1 cellular context compared by ENCODE assay signal in the genomic region with DNA sequence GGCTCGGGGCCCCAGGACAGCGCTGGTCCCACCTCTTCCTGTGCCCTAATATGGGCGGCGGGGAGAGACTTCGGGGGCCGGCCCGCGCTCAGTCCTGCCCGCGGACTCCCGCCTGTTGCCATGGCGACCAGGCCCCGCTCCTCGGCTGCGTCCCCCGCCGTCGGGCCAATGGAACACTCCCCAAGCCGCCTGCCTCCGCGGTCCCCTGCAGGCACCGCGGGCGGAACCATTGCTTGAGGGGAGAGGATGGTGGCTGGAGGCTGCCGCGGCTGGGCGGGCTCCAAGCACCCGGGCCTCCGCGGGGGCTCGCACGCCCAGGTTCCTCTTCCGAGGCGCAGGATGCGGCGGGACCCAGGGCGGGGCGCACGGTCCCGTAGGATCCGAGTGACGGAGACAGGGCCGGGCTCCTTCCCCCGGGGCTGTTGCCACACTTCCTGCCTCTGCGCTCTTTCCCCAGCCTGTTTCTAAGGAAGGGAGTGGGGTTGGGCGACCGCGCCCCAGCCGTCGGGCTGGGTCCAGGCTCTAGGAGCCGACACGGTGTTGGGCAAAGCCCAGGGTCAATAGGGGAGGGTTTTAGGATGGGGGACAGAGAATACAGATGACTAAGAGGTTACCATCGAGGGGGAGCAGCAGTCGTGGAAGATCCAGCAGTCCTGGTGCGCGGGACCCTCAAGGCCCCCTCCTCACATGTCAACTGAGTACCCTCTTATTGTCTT.
TF ChIP-seq lines count a peak whose summit lies in the region.

No MANE protein-coding gene starts in this region.

TF ChIP-seq in HepG2, 621 proteins besides CTCF, POLR2A, EP300 and RAD21 (continued from another document and continues in another):
- TF ChIP-seq KIAA2018 (CRISPR knock-in tag; IDR thresholded peaks at IDR 0.05; ENCODE audit: borderline replicate concordance): no peak
- no peak for TF ChIP-seq NFIC (IDR thresholded peaks at IDR 0.05; ENCODE audit: low read length)
- TF ChIP-seq ZNF660 (CRISPR knock-in tag; IDR thresholded peaks at IDR 0.05; ENCODE audit: borderline replicate concordance, low read depth): no peak
- no peak for TF ChIP-seq TEAD2 (CRISPR knock-in tag; IDR thresholded peaks at IDR 0.05)
- TF ChIP-seq ATF7-NPFF (CRISPR knock-in tag; IDR thresholded peaks at IDR 0.05; ENCODE audit: low read depth): peak; percentile 75
- no peak for TF ChIP-seq ZBTB21 (CRISPR knock-in tag; IDR thresholded peaks at IDR 0.05)
- peak; percentile 66 for TF ChIP-seq RBM39 (IDR thresholded peaks at IDR 0.05; ENCODE audit: low read depth, low read length, poor library complexity, severe bottlenecking)
- TF ChIP-seq, protein P1, sequence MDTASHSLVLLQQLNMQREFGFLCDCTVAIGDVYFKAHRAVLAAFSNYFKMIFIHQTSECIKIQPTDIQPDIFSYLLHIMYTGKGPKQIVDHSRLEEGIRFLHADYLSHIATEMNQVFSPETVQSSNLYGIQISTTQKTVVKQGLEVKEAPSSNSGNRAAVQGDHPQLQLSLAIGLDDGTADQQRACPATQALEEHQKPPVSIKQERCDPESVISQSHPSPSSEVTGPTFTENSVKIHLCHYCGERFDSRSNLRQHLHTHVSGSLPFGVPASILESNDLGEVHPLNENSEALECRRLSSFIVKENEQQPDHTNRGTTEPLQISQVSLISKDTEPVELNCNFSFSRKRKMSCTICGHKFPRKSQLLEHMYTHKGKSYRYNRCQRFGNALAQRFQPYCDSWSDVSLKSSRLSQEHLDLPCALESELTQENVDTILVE (CRISPR knock-in tag; IDR thresholded peaks at IDR 0.05): peak; percentile 59; the same call in 1 of the 2 replicates
- no peak for TF ChIP-seq ZFP90 (CRISPR knock-in tag; IDR thresholded peaks at IDR 0.05; ENCODE audit: borderline replicate concordance)
- TF ChIP-seq KLF9 (CRISPR knock-in tag; IDR thresholded peaks at IDR 0.05; ENCODE audit: low read depth): no peak
- peak; percentile 34; the same call in 1 of the 2 replicates for TF ChIP-seq ZNF605 (CRISPR knock-in tag; IDR thresholded peaks at IDR 0.05)
- TF ChIP-seq ZMYM3 (CRISPR knock-in tag; IDR thresholded peaks at IDR 0.05): no peak
- peak; percentile 43; the same call in 1 of the 2 replicates for TF ChIP-seq ZNF749 (CRISPR knock-in tag; IDR thresholded peaks at IDR 0.05; ENCODE audit: borderline replicate concordance)
- peak; percentile 44; the same call in 1 of the 2 replicates for TF ChIP-seq KDM5B (CRISPR knock-in tag; IDR thresholded peaks at IDR 0.05; ENCODE audit: borderline replicate concordance)
- peak; percentile 81; the same call in 2 of the 3 replicates for TF ChIP-seq MXI1 (IDR thresholded peaks at IDR 0.05; ENCODE audit: borderline replicate concordance, low read depth, low read length)
- TF ChIP-seq, protein P2, sequence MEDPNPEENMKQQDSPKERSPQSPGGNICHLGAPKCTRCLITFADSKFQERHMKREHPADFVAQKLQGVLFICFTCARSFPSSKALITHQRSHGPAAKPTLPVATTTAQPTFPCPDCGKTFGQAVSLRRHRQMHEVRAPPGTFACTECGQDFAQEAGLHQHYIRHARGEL (CRISPR knock-in tag; IDR thresholded peaks at IDR 0.05): no peak
- TF ChIP-seq ZNF512B (CRISPR knock-in tag; IDR thresholded peaks at IDR 0.05; ENCODE audit: borderline replicate concordance): no peak
- no peak for TF ChIP-seq KDM4B (CRISPR knock-in tag; IDR thresholded peaks at IDR 0.05)
- TF ChIP-seq, protein P3, sequence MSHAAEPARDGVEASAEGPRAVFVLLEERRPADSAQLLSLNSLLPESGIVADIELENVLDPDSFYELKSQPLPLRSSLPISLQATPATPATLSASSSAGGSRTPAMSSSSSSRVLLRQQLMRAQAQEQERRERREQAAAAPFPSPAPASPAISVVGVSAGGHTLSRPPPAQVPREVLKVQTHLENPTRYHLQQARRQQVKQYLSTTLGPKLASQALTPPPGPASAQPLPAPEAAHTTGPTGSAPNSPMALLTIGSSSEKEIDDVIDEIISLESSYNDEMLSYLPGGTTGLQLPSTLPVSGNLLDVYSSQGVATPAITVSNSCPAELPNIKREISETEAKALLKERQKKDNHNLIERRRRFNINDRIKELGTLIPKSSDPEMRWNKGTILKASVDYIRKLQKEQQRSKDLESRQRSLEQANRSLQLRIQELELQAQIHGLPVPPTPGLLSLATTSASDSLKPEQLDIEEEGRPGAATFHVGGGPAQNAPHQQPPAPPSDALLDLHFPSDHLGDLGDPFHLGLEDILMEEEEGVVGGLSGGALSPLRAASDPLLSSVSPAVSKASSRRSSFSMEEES (CRISPR knock-in tag; IDR thresholded peaks at IDR 0.05): 0 out of 2 replicates have a peak, but pooled peaks have one; percentile 23
- no peak for TF ChIP-seq ZBTB7A (CRISPR knock-in tag; IDR thresholded peaks at IDR 0.05)
- no peak for TF ChIP-seq HMGA1 (CRISPR knock-in tag; conservative IDR thresholded peaks at IDR 0.05)
- peak; percentile 61; the same call in 1 of the 2 replicates for TF ChIP-seq MXD1 (CRISPR knock-in tag; IDR thresholded peaks at IDR 0.05)
- no peak for TF ChIP-seq RBM22 (optimal IDR thresholded peaks at IDR 0.05; ENCODE audit: low read length)
- no peak for TF ChIP-seq ZNF263 (CRISPR knock-in tag; IDR thresholded peaks at IDR 0.05)
- TF ChIP-seq, protein P4, sequence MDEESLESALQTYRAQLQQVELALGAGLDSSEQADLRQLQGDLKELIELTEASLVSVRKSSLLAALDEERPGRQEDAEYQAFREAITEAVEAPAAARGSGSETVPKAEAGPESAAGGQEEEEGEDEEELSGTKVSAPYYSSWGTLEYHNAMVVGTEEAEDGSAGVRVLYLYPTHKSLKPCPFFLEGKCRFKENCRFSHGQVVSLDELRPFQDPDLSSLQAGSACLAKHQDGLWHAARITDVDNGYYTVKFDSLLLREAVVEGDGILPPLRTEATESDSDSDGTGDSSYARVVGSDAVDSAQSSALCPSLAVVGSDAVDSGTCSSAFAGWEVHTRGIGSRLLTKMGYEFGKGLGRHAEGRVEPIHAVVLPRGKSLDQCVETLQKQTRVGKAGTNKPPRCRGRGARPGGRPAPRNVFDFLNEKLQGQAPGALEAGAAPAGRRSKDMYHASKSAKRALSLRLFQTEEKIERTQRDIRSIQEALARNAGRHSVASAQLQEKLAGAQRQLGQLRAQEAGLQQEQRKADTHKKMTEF (CRISPR knock-in tag; IDR thresholded peaks at IDR 0.05): peak; percentile 71; the same call in 1 of the 2 replicates
- TF ChIP-seq, protein P5, sequence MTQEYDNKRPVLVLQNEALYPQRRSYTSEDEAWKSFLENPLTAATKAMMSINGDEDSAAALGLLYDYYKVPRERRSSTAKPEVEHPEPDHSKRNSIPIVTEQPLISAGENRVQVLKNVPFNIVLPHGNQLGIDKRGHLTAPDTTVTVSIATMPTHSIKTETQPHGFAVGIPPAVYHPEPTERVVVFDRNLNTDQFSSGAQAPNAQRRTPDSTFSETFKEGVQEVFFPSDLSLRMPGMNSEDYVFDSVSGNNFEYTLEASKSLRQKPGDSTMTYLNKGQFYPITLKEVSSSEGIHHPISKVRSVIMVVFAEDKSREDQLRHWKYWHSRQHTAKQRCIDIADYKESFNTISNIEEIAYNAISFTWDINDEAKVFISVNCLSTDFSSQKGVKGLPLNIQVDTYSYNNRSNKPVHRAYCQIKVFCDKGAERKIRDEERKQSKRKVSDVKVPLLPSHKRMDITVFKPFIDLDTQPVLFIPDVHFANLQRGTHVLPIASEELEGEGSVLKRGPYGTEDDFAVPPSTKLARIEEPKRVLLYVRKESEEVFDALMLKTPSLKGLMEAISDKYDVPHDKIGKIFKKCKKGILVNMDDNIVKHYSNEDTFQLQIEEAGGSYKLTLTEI (CRISPR knock-in tag; conservative IDR thresholded peaks at IDR 0.05): no peak
- peak; percentile 59 for TF ChIP-seq TEAD3 (CRISPR knock-in tag; optimal IDR thresholded peaks at IDR 0.05; ENCODE audit: borderline replicate concordance)
- TF ChIP-seq RBFOX2 (IDR thresholded peaks at IDR 0.05; ENCODE audit: low read depth, low read length): peak; percentile 80
- no peak for TF ChIP-seq MTERF4 (CRISPR knock-in tag; IDR thresholded peaks at IDR 0.05)
- TF ChIP-seq CC2D1A (CRISPR knock-in tag; IDR thresholded peaks at IDR 0.05): no peak
- TF ChIP-seq, protein P6, sequence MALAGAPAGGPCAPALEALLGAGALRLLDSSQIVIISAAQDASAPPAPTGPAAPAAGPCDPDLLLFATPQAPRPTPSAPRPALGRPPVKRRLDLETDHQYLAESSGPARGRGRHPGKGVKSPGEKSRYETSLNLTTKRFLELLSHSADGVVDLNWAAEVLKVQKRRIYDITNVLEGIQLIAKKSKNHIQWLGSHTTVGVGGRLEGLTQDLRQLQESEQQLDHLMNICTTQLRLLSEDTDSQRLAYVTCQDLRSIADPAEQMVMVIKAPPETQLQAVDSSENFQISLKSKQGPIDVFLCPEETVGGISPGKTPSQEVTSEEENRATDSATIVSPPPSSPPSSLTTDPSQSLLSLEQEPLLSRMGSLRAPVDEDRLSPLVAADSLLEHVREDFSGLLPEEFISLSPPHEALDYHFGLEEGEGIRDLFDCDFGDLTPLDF (CRISPR knock-in tag; IDR thresholded peaks at IDR 0.05): peak; percentile 78; the same call in 1 of the 2 replicates
- TF ChIP-seq ATM (IDR thresholded peaks at IDR 0.05; ENCODE audit: borderline replicate concordance): no peak
- TF ChIP-seq NR2F6 (IDR thresholded peaks at IDR 0.05): no peak
- 0 out of 2 replicates have a peak, but pooled peaks have one; percentile 9 for TF ChIP-seq NR2F6 (CRISPR knock-in tag; IDR thresholded peaks at IDR 0.05)
- no peak for TF ChIP-seq ADNP (CRISPR knock-in tag; IDR thresholded peaks at IDR 0.05)
